In the genomic region with DNA sequence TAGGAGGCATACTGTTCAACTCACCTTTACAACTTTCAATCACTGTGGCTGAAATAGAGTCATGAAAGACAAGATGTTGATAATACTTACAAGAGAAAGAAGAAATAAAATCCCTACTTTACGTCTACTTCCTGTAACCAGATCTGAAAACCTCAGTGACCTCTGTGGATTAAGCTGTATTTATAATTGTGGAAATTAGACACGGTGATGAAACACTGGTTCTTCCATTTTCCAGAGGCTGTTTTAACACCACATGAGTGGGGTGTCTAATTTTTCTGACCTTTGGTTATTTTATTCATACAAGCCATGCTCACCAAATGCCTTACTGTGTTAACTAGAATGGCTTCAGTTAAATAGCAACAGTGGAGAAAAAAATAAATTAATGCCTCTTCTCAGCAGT, we compare ENCODE assay signal across 24 cellular contexts. TPM values are rescaled to one million over a fixed set of nuclear protein-coding genes. Genes with fewer than 3 reads are reported as not detected.
A peak's percentile ranks its signal among the peaks of the same experiment; 100 is the strongest.
DNase-seq lines count a peak whose midpoint lies in the region; ATAC-seq, FAIRE-seq and TF ChIP-seq lines count a peak whose summit lies in the region.
"Had no signal": no experiment of that assay in that cellular context is flagged by ENCODE, and none has a peak within 500 bp of the region (broad histone marks: within the 10 kb centered on the region; RNA-seq: fewer than 3 reads in every experiment).

No MANE protein-coding gene starts in this region.

- POLR2A ChIA-PET in HEK293 (lab: Yijun Ruan, JAX) = no interaction called here

- no peaks in the 10 kb centered on the region for H3K36me3 Mint-ChIP-seq in astrocyte (ENCODE audit: low read depth, unreplicated experiment)

- H3K4me2 ChIP-seq in astrocyte (ENCODE audit: low read length) = no peak overlapping the region
- H3K4me2 ChIP-seq: PC-9, SK-N-SH had no signal

- H3K27ac ChIP-seq in HEK293 (ENCODE audit: extremely low read depth, low read depth, low read length) (no peak overlapping the region), astrocyte (ENCODE audit: low read depth, low read length) (no peak overlapping the region), sigmoid colon (no peak overlapping the region), pancreas (no peak overlapping the region)
- H3K27ac ChIP-seq: C4-2B, PC-9, RWPE1 had no signal

- DNase-seq in D721Med (ENCODE audit: insufficient read length, low spot score) = no peak
- DNase-seq in astrocyte (ENCODE audit: low read depth) = no peak
- no peak for DNase-seq in sigmoid colon
- DNase-seq in pancreas = no peak
- DNase-seq: DMS53, EL, GF-D8, HCEC 1CT, Kasumi-1, MM.1S, NCI-H1092, NCI-H1436, NCI-H187 treated with DMSO at 0.1 percent for 48 hours, NCI-H2107, NCI-H748 treated with DMSO at 0.1 percent for 48 hours, PC-9, SHP77 treated with DMSO at 0.1 percent for 48 hours, SK-N-SH had no signal

- no peaks in the 10 kb centered on the region for H3K9me3 ChIP-seq in HEK293 (ENCODE audit: control insufficient read depth, insufficient read depth, low read depth, low read length)
- no peaks in the 10 kb centered on the region for H3K9me3 ChIP-seq in astrocyte (ENCODE audit: insufficient read depth, low read depth, low read length)
- H3K9me3 ChIP-seq in sigmoid colon = no peaks in the 10 kb centered on the region
- H3K9me3 ChIP-seq in pancreas = no peaks in the 10 kb centered on the region
- H3K9me3 ChIP-seq: SK-N-SH had no signal

- H3K27me3 Mint-ChIP-seq in astrocyte (ENCODE audit: low read depth, unreplicated experiment) = no peaks in the 10 kb centered on the region

- no peaks in the 10 kb centered on the region for H3K4me1 Mint-ChIP-seq in astrocyte (ENCODE audit: low read depth, unreplicated experiment)

- 76 to 83% methylated on average over 2 of the region's 2 CpGs for WGBS in sigmoid colon, 2 donors
- 91 to 92% methylated on average over 2 of the region's 2 CpGs for WGBS in pancreas, 2 donors

- no peak for TF ChIP-seq CTCF in D721Med (IDR thresholded peaks at IDR 0.05; ENCODE audit: insufficient read depth, missing control alignments)
- TF ChIP-seq CTCF in HEK293 (tag by site-specific recombination; IDR thresholded peaks at IDR 0.05) = no peak
- TF ChIP-seq CTCF in astrocyte (IDR thresholded peaks at IDR 0.05; ENCODE audit: insufficient read depth, low read depth, low read length) = no peak
- no peak for TF ChIP-seq CTCF in sigmoid colon (IDR thresholded peaks at IDR 0.05)
- no peak for TF ChIP-seq CTCF in pancreas (IDR thresholded peaks at IDR 0.05)

- H3K4me3 Mint-ChIP-seq in astrocyte (ENCODE audit: unreplicated experiment) = no peak overlapping the region

- H3K9me3 Mint-ChIP-seq in astrocyte (ENCODE audit: unreplicated experiment) = no peaks in the 10 kb centered on the region

- peaks cover 3% of the 10 kb centered on the region; the same call in 1 of the 2 replicates for H3K4me1 ChIP-seq in HEK293 (ENCODE audit: control insufficient read depth, insufficient read depth, low read length)
- H3K4me1 ChIP-seq in astrocyte (ENCODE audit: insufficient read depth, low read length) = no peaks in the 10 kb centered on the region
- H3K4me1 ChIP-seq in sigmoid colon = no peaks in the 10 kb centered on the region
- no peaks in the 10 kb centered on the region for H3K4me1 ChIP-seq in pancreas

- no peaks in the 10 kb centered on the region for H3K79me2 ChIP-seq in astrocyte (ENCODE audit: insufficient read depth, low read length)

- no peak for TF ChIP-seq POLR2A in sigmoid colon (IDR thresholded peaks at IDR 0.05)

- ATAC-seq in HG02885 (IDR thresholded peaks at IDR 0.05; ENCODE audit: poor library complexity, unreplicated experiment) (no peak), pancreas (no peak), HG03432 (IDR thresholded peaks at IDR 0.05; ENCODE audit: unreplicated experiment) (no peak)

- H3K4me3 ChIP-seq in HEK293 (ENCODE audit: low read depth, low read length) = no peak overlapping the region
- no peak overlapping the region for H3K4me3 ChIP-seq in astrocyte (ENCODE audit: insufficient read depth, low read depth, low read length)
- H3K4me3 ChIP-seq in sigmoid colon = no peak overlapping the region
- H3K4me3 ChIP-seq in pancreas = no peak overlapping the region
- H3K4me3 ChIP-seq: PC-9 had no signal

- no peaks in the 10 kb centered on the region for H3K27me3 ChIP-seq in astrocyte (ENCODE audit: insufficient read depth, low read length)
- no peaks in the 10 kb centered on the region for H3K27me3 ChIP-seq in sigmoid colon
- no peaks in the 10 kb centered on the region for H3K27me3 ChIP-seq in pancreas

- H4K20me1 ChIP-seq in astrocyte (ENCODE audit: insufficient read depth, low read length) = no peaks in the 10 kb centered on the region

- TF ChIP-seq EP300 in sigmoid colon (IDR thresholded peaks at IDR 0.05) = no peak

- intact Hi-C loops in sigmoid colon (cut with DNase I) (no loop called here), pancreas (cut with DNase I) (no loop called here)

- CTCF ChIA-PET in HEK293 (lab: Yijun Ruan, JAX) = interaction anchor here (0.7 to 1.9 kb wide), 3 partner anchors 11 to 323 kb away, joined by 3 to 4 read pairs (median 3); no protein-coding TSS in a partner anchor

- no peak overlapping the region for H3K9ac ChIP-seq in astrocyte (ENCODE audit: low read length)
- H3K9ac ChIP-seq: SK-N-SH had no signal

- FAIRE-seq in D721Med (lab: Jason Lieb, UNC) (peak; percentile 6), astrocyte (lab: Jason Lieb, UNC) (no peak), islet of Langerhans (lab: Jason Lieb, UNC) (peak; percentile 21), pancreas (lab: Jason Lieb, UNC) (no peak)

- no peaks in the 10 kb centered on the region for H3K36me3 ChIP-seq in HEK293 (ENCODE audit: control insufficient read depth in 2 of 2, insufficient read depth in 1 of 2, low read length in 2 of 2)
- no peaks in the 10 kb centered on the region for H3K36me3 ChIP-seq in astrocyte (ENCODE audit: insufficient read depth, low read length)
- H3K36me3 ChIP-seq in sigmoid colon = no peaks in the 10 kb centered on the region
- no peaks in the 10 kb centered on the region for H3K36me3 ChIP-seq in pancreas

- peak overlapping the region; percentile 36 for H2AFZ ChIP-seq in astrocyte (ENCODE audit: low read depth, low read length)
- H2AFZ ChIP-seq: PC-9 had no signal

- no peak overlapping the region for H3K27ac Mint-ChIP-seq in astrocyte (ENCODE audit: unreplicated experiment)

TF ChIP-seq in HEK293, 187 proteins besides CTCF, POLR2A, EP300 and RAD21:
- TF ChIP-seq, protein P1, sequence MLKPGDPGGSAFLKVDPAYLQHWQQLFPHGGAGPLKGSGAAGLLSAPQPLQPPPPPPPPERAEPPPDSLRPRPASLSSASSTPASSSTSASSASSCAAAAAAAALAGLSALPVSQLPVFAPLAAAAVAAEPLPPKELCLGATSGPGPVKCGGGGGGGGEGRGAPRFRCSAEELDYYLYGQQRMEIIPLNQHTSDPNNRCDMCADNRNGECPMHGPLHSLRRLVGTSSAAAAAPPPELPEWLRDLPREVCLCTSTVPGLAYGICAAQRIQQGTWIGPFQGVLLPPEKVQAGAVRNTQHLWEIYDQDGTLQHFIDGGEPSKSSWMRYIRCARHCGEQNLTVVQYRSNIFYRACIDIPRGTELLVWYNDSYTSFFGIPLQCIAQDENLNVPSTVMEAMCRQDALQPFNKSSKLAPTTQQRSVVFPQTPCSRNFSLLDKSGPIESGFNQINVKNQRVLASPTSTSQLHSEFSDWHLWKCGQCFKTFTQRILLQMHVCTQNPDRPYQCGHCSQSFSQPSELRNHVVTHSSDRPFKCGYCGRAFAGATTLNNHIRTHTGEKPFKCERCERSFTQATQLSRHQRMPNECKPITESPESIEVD (tag by site-specific recombination; IDR thresholded peaks at IDR 0.05) = peak; percentile 52
- no peak for TF ChIP-seq GLI4 (tag by site-specific recombination; IDR thresholded peaks at IDR 0.05)
TF ChIP-seq in HEK293: peak in this region for 1.

RNA-seq across cellular contexts. Expression of a gene that starts 58.5 kb away (rescaled TPM):
- total RNA-seq in astrocyte = 46.9 and 48.9 TPM in 2 replicates
- 10 to 100 TPM; 13.2 to 28.5 (median 19.4) TPM for total RNA-seq in sigmoid colon
- 10 to 100 TPM in 1 of 3 donors, 1 to 10 TPM in 2; 4.6 to 10.5 (median 4.8) TPM for polyA plus RNA-seq in sigmoid colon
- total RNA-seq in pancreas = 10 to 100 TPM in 3 of 6 donors, 1 to 10 TPM in 3; 8.2 to 17.7 (median 9.9) TPM
- 1 to 10 TPM; 3.8 to 4.1 TPM for polyA plus RNA-seq in pancreas
